Comparison of ENCODE assay signal across 2 cellular contexts in genomic region chr17:56309897-56310296, GRCh38.
TF ChIP-seq lines count a peak whose summit lies in the region.

No MANE protein-coding gene starts in this region.

TF ChIP-seq in A549, 52 proteins besides CTCF, POLR2A, EP300 and RAD21 (continued from another document):
- TF ChIP-seq, protein P1, sequence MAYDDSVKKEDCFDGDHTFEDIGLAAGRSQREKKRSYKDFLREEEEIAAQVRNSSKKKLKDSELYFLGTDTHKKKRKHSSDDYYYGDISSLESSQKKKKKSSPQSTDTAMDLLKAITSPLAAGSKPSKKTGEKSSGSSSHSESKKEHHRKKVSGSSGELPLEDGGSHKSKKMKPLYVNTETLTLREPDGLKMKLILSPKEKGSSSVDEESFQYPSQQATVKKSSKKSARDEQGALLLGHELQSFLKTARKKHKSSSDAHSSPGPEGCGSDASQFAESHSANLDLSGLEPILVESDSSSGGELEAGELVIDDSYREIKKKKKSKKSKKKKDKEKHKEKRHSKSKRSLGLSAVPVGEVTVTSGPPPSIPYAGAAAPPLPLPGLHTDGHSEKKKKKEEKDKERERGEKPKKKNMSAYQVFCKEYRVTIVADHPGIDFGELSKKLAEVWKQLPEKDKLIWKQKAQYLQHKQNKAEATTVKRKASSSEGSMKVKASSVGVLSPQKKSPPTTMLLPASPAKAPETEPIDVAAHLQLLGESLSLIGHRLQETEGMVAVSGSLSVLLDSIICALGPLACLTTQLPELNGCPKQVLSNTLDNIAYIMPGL (CRISPR knock-in tag; IDR thresholded peaks at IDR 0.05; ENCODE audit: borderline replicate concordance): no peak
- no peak for TF ChIP-seq MAFK (IDR thresholded peaks at IDR 0.05; ENCODE audit: partially characterized antibody)
- no peak for TF ChIP-seq CBX8 (IDR thresholded peaks at IDR 0.05)
- TF ChIP-seq CEBPB (IDR thresholded peaks at IDR 0.05): no peak
- no peak for TF ChIP-seq JUNB (IDR thresholded peaks at IDR 0.05)
- no peak for TF ChIP-seq POLR2AphosphoS2 (conservative IDR thresholded peaks at IDR 0.05; ENCODE audit: low read length)
- no peak for TF ChIP-seq NR3C1 (IDR thresholded peaks at IDR 0.05)
- no peak for TF ChIP-seq MAZ (IDR thresholded peaks at IDR 0.05; ENCODE audit: borderline replicate concordance, low read depth, low read length)
- TF ChIP-seq, protein P2, sequence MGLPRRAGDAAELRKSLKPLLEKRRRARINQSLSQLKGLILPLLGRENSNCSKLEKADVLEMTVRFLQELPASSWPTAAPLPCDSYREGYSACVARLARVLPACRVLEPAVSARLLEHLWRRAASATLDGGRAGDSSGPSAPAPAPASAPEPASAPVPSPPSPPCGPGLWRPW (IDR thresholded peaks at IDR 0.05): no peak
- TF ChIP-seq REST (IDR thresholded peaks at IDR 0.05): no peak
- TF ChIP-seq PBX3 (IDR thresholded peaks at IDR 0.05): no peak
- no peak for TF ChIP-seq RNF2 (IDR thresholded peaks at IDR 0.05; ENCODE audit: borderline replicate concordance, low read depth)

TF ChIP-seq in SK-N-SH treated with all-trans-retinoic acid at 6 μM for 48 hours, 23 proteins besides CTCF, POLR2A, EP300 and RAD21 (continued from another document):
- TF ChIP-seq, protein P3, sequence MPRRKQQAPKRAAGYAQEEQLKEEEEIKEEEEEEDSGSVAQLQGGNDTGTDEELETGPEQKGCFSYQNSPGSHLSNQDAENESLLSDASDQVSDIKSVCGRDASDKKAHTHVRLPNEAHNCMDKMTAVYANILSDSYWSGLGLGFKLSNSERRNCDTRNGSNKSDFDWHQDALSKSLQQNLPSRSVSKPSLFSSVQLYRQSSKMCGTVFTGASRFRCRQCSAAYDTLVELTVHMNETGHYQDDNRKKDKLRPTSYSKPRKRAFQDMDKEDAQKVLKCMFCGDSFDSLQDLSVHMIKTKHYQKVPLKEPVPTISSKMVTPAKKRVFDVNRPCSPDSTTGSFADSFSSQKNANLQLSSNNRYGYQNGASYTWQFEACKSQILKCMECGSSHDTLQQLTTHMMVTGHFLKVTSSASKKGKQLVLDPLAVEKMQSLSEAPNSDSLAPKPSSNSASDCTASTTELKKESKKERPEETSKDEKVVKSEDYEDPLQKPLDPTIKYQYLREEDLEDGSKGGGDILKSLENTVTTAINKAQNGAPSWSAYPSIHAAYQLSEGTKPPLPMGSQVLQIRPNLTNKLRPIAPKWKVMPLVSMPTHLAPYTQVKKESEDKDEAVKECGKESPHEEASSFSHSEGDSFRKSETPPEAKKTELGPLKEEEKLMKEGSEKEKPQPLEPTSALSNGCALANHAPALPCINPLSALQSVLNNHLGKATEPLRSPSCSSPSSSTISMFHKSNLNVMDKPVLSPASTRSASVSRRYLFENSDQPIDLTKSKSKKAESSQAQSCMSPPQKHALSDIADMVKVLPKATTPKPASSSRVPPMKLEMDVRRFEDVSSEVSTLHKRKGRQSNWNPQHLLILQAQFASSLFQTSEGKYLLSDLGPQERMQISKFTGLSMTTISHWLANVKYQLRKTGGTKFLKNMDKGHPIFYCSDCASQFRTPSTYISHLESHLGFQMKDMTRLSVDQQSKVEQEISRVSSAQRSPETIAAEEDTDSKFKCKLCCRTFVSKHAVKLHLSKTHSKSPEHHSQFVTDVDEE (CRISPR knock-in tag; IDR thresholded peaks at IDR 0.05): no peak
- TF ChIP-seq TOX (CRISPR knock-in tag; IDR thresholded peaks at IDR 0.05; ENCODE audit: borderline replicate concordance) (no peak), ZNF565 (CRISPR knock-in tag; conservative IDR thresholded peaks at IDR 0.05; ENCODE audit: low read depth) (no peak), ISL1 (CRISPR knock-in tag; IDR thresholded peaks at IDR 0.05) (no peak), PPARA (CRISPR knock-in tag; IDR thresholded peaks at IDR 0.05; ENCODE audit: borderline replicate concordance) (no peak), ARNTL (CRISPR knock-in tag; IDR thresholded peaks at IDR 0.05; ENCODE audit: borderline replicate concordance, low read depth) (no peak)
- TF ChIP-seq, protein P4, sequence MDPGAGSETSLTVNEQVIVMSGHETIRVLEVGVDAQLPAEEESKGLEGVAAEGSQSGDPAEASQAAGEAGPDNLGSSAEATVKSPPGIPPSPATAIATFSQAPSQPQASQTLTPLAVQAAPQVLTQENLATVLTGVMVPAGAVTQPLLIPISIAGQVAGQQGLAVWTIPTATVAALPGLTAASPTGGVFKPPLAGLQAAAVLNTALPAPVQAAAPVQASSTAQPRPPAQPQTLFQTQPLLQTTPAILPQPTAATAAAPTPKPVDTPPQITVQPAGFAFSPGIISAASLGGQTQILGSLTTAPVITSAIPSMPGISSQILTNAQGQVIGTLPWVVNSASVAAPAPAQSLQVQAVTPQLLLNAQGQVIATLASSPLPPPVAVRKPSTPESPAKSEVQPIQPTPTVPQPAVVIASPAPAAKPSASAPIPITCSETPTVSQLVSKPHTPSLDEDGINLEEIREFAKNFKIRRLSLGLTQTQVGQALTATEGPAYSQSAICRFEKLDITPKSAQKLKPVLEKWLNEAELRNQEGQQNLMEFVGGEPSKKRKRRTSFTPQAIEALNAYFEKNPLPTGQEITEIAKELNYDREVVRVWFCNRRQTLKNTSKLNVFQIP (CRISPR knock-in tag; IDR thresholded peaks at IDR 0.05; ENCODE audit: borderline replicate concordance, low read depth): no peak
- TF ChIP-seq, protein P5, sequence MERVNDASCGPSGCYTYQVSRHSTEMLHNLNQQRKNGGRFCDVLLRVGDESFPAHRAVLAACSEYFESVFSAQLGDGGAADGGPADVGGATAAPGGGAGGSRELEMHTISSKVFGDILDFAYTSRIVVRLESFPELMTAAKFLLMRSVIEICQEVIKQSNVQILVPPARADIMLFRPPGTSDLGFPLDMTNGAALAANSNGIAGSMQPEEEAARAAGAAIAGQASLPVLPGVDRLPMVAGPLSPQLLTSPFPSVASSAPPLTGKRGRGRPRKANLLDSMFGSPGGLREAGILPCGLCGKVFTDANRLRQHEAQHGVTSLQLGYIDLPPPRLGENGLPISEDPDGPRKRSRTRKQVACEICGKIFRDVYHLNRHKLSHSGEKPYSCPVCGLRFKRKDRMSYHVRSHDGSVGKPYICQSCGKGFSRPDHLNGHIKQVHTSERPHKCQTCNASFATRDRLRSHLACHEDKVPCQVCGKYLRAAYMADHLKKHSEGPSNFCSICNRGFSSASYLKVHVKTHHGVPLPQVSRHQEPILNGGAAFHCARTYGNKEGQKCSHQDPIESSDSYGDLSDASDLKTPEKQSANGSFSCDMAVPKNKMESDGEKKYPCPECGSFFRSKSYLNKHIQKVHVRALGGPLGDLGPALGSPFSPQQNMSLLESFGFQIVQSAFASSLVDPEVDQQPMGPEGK (CRISPR knock-in tag; IDR thresholded peaks at IDR 0.05; ENCODE audit: borderline replicate concordance): no peak
